Comparison of ENCODE assay signal across 20 cellular contexts in the genomic region with DNA sequence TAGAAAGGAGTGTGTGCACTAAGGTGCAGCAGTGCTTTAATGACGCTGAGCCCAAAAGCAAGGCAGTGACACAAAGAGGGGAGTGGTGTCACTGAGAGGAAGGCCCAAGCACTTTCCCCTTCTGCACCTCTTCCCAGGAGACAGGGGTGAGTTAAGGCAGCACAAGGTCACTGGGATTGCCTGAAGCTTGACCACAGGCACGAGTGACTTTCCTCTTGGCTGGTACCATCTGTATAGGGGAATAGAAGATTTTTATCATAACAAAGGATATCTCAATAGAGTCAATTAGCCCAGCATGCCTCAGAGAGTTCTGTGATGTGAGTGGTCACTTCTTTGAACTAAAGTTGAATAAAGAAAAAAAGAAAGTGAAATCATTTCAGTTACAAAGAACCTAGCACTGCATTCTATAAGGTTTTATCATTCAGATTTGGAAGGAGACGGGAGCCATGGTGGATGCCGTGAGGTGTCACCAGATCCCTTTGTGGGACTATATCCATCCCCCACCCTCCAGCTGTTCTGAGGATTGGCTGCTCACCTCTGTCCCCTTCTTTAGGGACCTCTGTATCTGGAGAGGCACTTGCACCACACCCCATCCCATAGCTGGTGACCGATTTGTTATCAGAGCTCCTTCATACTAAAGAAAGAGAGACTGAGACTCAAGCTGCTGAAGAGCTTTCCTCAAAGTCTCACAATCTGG.
DNase-seq lines count a peak whose midpoint lies in the region; ATAC-seq and TF ChIP-seq lines count a peak whose summit lies in the region.
"Had no signal": no experiment of that assay in that cellular context is flagged by ENCODE, and none has a peak within 500 bp of the region (broad histone marks: within the 10 kb centered on the region; RNA-seq: fewer than 3 reads in every experiment).

No MANE protein-coding gene starts in this region.

- H3K4me1 ChIP-seq in H9 (ENCODE audit: insufficient read depth, low read length) (peaks cover 10% of the 10 kb centered on the region; the same call in 1 of the 2 replicates), neuron (ENCODE audit: insufficient read depth, low read length) (peaks cover 19% of the 10 kb centered on the region)
- H3K4me1 ChIP-seq: SJSA1 had no signal

- H3K79me2 ChIP-seq in H9 (ENCODE audit: insufficient read depth, low read length): no peaks in the 10 kb centered on the region

- no peak overlapping the region for H2BK20ac ChIP-seq in H9 (ENCODE audit: low read depth, low read length, poor library complexity, severe bottlenecking)

- H3K27me3 ChIP-seq in H9 (ENCODE audit: insufficient read depth, low read length) (no peaks in the 10 kb centered on the region), neuron (ENCODE audit: insufficient read depth, low read length) (no peaks in the 10 kb centered on the region)
- H3K27me3 ChIP-seq: SJSA1 had no signal

- H3K9me3 Mint-ChIP-seq in H9 (no peaks in the 10 kb centered on the region), glutamatergic neuron (ENCODE audit: unreplicated experiment) (no peaks in the 10 kb centered on the region)
- no peaks in the 10 kb centered on the region for H3K9me3 Mint-ChIP-seq in activated CD8-positive, alpha-beta memory T cell treated with anti-CD3 and anti-CD28 coated beads, Interleukin-2, amount 10 ng/mL, durations not matched to agents 7 days and 5 days (ENCODE audit: low read depth)

- H3K36me3 Mint-ChIP-seq in H9 (ENCODE audit: insufficient read depth in 1 of 3, low read depth in 3 of 3) (no peaks in the 10 kb centered on the region), glutamatergic neuron (ENCODE audit: unreplicated experiment) (no peaks in the 10 kb centered on the region)
- no peaks in the 10 kb centered on the region for H3K36me3 Mint-ChIP-seq in activated CD8-positive, alpha-beta memory T cell treated with anti-CD3 and anti-CD28 coated beads, Interleukin-2, amount 10 ng/mL, durations not matched to agents 7 days and 5 days
- H3K36me3 Mint-ChIP-seq: CD14-positive monocyte had no signal

- H3K4me3 Mint-ChIP-seq in H9: peak overlapping the region in 1 of 2 experiments; percentile 44; a peak in 1 of 5 replicates
- H3K4me3 Mint-ChIP-seq in glutamatergic neuron (ENCODE audit: unreplicated experiment): peak overlapping the region; percentile 7
- H3K4me3 Mint-ChIP-seq in activated CD8-positive, alpha-beta memory T cell treated with anti-CD3 and anti-CD28 coated beads, Interleukin-2, amount 10 ng/mL, durations not matched to agents 7 days and 5 days: no peak overlapping the region
- H3K4me3 Mint-ChIP-seq: CD14-positive monocyte had no signal

- H3K27ac ChIP-seq in H9 (ENCODE audit: insufficient read length, low read depth, low read length): no peak overlapping the region
- H3K27ac ChIP-seq: PC-9, SJSA1 had no signal

- H3K4me1 Mint-ChIP-seq in H9: peaks cover 15 to 17% of the 10 kb centered on the region in 2 experiments
- peaks cover 17% of the 10 kb centered on the region for H3K4me1 Mint-ChIP-seq in glutamatergic neuron (ENCODE audit: low read depth, unreplicated experiment)
- H3K4me1 Mint-ChIP-seq in activated CD8-positive, alpha-beta memory T cell treated with anti-CD3 and anti-CD28 coated beads, Interleukin-2, amount 10 ng/mL, durations not matched to agents 7 days and 5 days: no peaks in the 10 kb centered on the region
- H3K4me1 Mint-ChIP-seq: CD14-positive monocyte had no signal

- ATAC-seq in GM19452 (IDR thresholded peaks at IDR 0.05; ENCODE audit: unreplicated experiment): no peak
- ATAC-seq in activated CD8-positive, alpha-beta memory T cell treated with anti-CD3 and anti-CD28 coated beads, Interleukin-2, amount 10 ng/mL, durations not matched to agents 7 days and 5 days: no peak

- H4K8ac ChIP-seq in H9 (replicated peaks; ENCODE audit: insufficient read length, low read depth, low read length): no peak overlapping the region

- no peaks in the 10 kb centered on the region for H3K79me1 ChIP-seq in H9 (ENCODE audit: insufficient read depth, low read depth, low read length, poor library complexity, severe bottlenecking)

- no peaks in the 10 kb centered on the region for H3K23me2 ChIP-seq in H9 (ENCODE audit: insufficient read length, low read depth, low read length, poor library complexity, severe bottlenecking)

- no peak overlapping the region for H3K23ac ChIP-seq in H9 (ENCODE audit: insufficient read length, low read depth, low read length)

- no peak overlapping the region for H4K91ac ChIP-seq in H9 (ENCODE audit: insufficient read length, low read depth, low read length)

- no peaks in the 10 kb centered on the region for H3K9me3 ChIP-seq in H9 (ENCODE audit: control insufficient read depth, low read depth, low read length)
- H3K9me3 ChIP-seq in neuron (ENCODE audit: low read length): no peaks in the 10 kb centered on the region
- H3K9me3 ChIP-seq: SJSA1 had no signal

- H2BK5ac ChIP-seq in H9 (ENCODE audit: insufficient read length, low read length): no peak overlapping the region

- H3K56ac ChIP-seq in H9 (ENCODE audit: insufficient read length, low read depth, low read length): no peak overlapping the region

- TF ChIP-seq CTCF in H9 (conservative IDR thresholded peaks at IDR 0.05) (no peak), glutamatergic neuron (IDR thresholded peaks at IDR 0.05; ENCODE audit: partially characterized antibody, unreplicated experiment) (no peak)

- no CpG with 5 or more reads among the region's 5 CpGs for WGBS in H9 (ENCODE audit: extremely low coverage, insufficient read length, low lambda C conversion rate)

- no peak overlapping the region for H3T11ph ChIP-seq in H9 (ENCODE audit: low read length)

- H3K36me3 ChIP-seq in neuron (ENCODE audit: insufficient read depth, low read length): no peaks in the 10 kb centered on the region
- H3K36me3 ChIP-seq: SJSA1 had no signal

- CTCF ChIA-PET in activated CD8-positive, alpha-beta memory T cell treated with anti-CD3 and anti-CD28 coated beads, Interleukin-2, amount 10 ng/mL, durations not matched to agents 7 days and 5 days (lab: Charles Lee): no interaction called here

- no peak overlapping the region for H3K4ac ChIP-seq in H9 (ENCODE audit: low read depth, low read length)

- H3K14ac ChIP-seq in H9 (ENCODE audit: insufficient read depth, low read length): no peak overlapping the region

- no peak overlapping the region for H2BK120ac ChIP-seq in H9 (ENCODE audit: low read depth, low read length, poor library complexity, severe bottlenecking)

- H2BK12ac ChIP-seq in H9 (ENCODE audit: insufficient read length, low read depth, low read length): no peak overlapping the region

- no peak overlapping the region for H3K18ac ChIP-seq in H9 (ENCODE audit: insufficient read length, low read depth, low read length)

- H3K4me3 ChIP-seq in neuron (ENCODE audit: low read length): peak overlapping the region; percentile 4
- H3K4me3 ChIP-seq: PC-9, SJSA1 had no signal

- H3K27me3 Mint-ChIP-seq in H9 (ENCODE audit: low read depth) (peaks cover 5% of the 10 kb centered on the region), glutamatergic neuron (ENCODE audit: unreplicated experiment) (no peaks in the 10 kb centered on the region)
- no peaks in the 10 kb centered on the region for H3K27me3 Mint-ChIP-seq in activated CD8-positive, alpha-beta memory T cell treated with anti-CD3 and anti-CD28 coated beads, Interleukin-2, amount 10 ng/mL, durations not matched to agents 7 days and 5 days

- H4K5ac ChIP-seq in H9 (ENCODE audit: insufficient read length, low read depth, low read length): no peak overlapping the region

- H3K4me2 ChIP-seq in H9 (ENCODE audit: insufficient read depth, insufficient read length, low read length): peak overlapping the region; percentile 5
- H3K4me2 ChIP-seq: PC-9 had no signal

- peak; percentile 38 for DNase-seq in H9
- peak; percentile 9 for DNase-seq in M059J (ENCODE audit: low read depth)
- DNase-seq in glutamatergic neuron: no peak
- no peak for DNase-seq in activated CD8-positive, alpha-beta memory T cell treated with anti-CD3 and anti-CD28 coated beads, Interleukin-2, amount 10 ng/mL, durations not matched to agents 7 days and 5 days
- no peak for DNase-seq in NCI-H82 (lab: John Stamatoyannopoulos, UW)
- no peak for DNase-seq in NCI-H774 (lab: John Stamatoyannopoulos, UW)
- DNase-seq: ACHN, AML-193, COR-L47, DMS153, NCI-H1105, NCI-H1694, NCI-H2107, NCI-H2227 treated with DMSO at 0.1 percent for 48 hours, NCI-H524, PC-9 had no signal

- no peaks in the 10 kb centered on the region for H4K20me1 ChIP-seq in H9 (ENCODE audit: control insufficient read depth, insufficient read depth, insufficient read length)

- H3K27ac Mint-ChIP-seq in H9: no peak overlapping the region
- H3K27ac Mint-ChIP-seq in glutamatergic neuron (ENCODE audit: unreplicated experiment): no peak overlapping the region
- no peak overlapping the region for H3K27ac Mint-ChIP-seq in activated CD8-positive, alpha-beta memory T cell treated with anti-CD3 and anti-CD28 coated beads, Interleukin-2, amount 10 ng/mL, durations not matched to agents 7 days and 5 days
- H3K27ac Mint-ChIP-seq: CD14-positive monocyte had no signal

- no peak overlapping the region for H2BK15ac ChIP-seq in H9 (ENCODE audit: low read depth, low read length)

- H2AFZ ChIP-seq in H9 (ENCODE audit: low read length) (no peak overlapping the region), neuron (ENCODE audit: low read depth, low read length) (no peak overlapping the region)
- H2AFZ ChIP-seq: PC-9 had no signal

- no peak overlapping the region for H2AK5ac ChIP-seq in H9 (ENCODE audit: insufficient read length, low read length)

- H3K9ac ChIP-seq in H9 (ENCODE audit: extremely low read depth, insufficient read length, low read length): no peak overlapping the region

Comparison
In these comparisons a context has a peak if more than half of its experiments do, and no peak if none do; other contexts are left out.
1. DNase-seq: peak in H9 (single experiment) and M059J (single experiment); none in glutamatergic neuron (single experiment), activated CD8-positive, alpha-beta memory T cell treated with anti-CD3 and anti-CD28 coated beads, Interleukin-2, amount 10 ng/mL, durations not matched to agents 7 days and 5 days (single experiment), NCI-H82 (single experiment) and NCI-H774 (single experiment).